38 cellular contexts compared by ENCODE assay signal in the genomic region with DNA sequence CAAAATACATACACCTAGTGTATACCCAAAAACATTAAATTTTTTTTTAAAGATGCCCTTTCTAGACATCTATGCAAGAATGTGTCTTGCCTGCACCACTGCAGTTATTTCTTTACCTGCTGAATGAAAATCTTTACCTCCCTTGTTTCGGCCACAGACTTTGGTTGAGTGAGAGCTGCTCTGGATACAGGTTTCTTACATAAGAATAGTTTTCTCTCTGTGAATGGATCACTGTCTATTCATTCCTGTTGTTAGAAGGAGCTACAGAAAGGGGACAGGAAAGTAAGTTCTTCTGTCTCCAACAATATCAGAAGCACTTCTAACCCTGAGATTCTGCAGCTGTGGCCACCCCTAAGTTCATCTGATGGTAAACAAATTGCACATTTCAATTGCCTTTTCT.
"Had no signal": no experiment of that assay in that cellular context is flagged by ENCODE, and none has a peak within 500 bp of the region (broad histone marks: within the 10 kb centered on the region; RNA-seq: fewer than 3 reads in every experiment).

No MANE protein-coding gene starts in this region.

- H3K36me3 ChIP-seq: cardiac muscle cell had no signal

- H3K27me3 Mint-ChIP-seq: activated CD4-positive, alpha-beta T cell treated with anti-CD3 and anti-CD28 coated beads for 36 hours; activated CD4-positive, alpha-beta T cell treated with anti-CD3 and anti-CD28 coated beads, Interleukin-2, amount 10 ng/mL, durations not matched to agents 7 days and 5 days; activated naive CD8-positive, alpha-beta T cell; activated naive CD8-positive, alpha-beta T cell treated with anti-CD3 and anti-CD28 coated beads, Interleukin-2, amount 10 ng/mL, durations not matched to agents 7 days and 5 days; activated naive CD8-positive, alpha-beta T cell treated with anti-CD3 and anti-CD28 coated beads, Interleukin-2, amount 50 U/mL, for 24 hours; central memory CD8-positive, alpha-beta T cell had no signal

- H3K9me3 Mint-ChIP-seq: activated CD4-positive, alpha-beta memory T cell treated with anti-CD3 and anti-CD28 coated beads, Interleukin-2, amount 10 ng/mL, durations not matched to agents 7 days and 5 days; activated CD4-positive, alpha-beta T cell treated with anti-CD3 and anti-CD28 coated beads, Interleukin-2, amount 10 ng/mL, durations not matched to agents 7 days and 5 days; activated naive CD4-positive, alpha-beta T cell treated with anti-CD3 and anti-CD28 coated beads, Interleukin-2, amount 10 ng/mL, durations not matched to agents 7 days and 5 days; activated naive CD4-positive, alpha-beta T cell treated with anti-CD3 and anti-CD28 coated beads, Interleukin-2, amount 50 U/mL, for 24 hours; activated naive CD8-positive, alpha-beta T cell treated with anti-CD3 and anti-CD28 coated beads, Interleukin-2, amount 10 ng/mL, durations not matched to agents 7 days and 5 days; activated naive CD8-positive, alpha-beta T cell treated with anti-CD3 and anti-CD28 coated beads, Interleukin-2, amount 50 U/mL, for 24 hours; activated T-cell treated with anti-CD3 and anti-CD28 coated beads, Interleukin-2, amount 50 U/mL, for 24 hours; activated T-helper 2 cell treated with anti-CD3 and anti-CD28 coated beads, Interferon-gamma antibody, Interleukin-2, Interleukin-4, amounts not matched to agents 10 μg/mL and 5 μg/mL and 100 μg/mL, durations not matched to agents 14 hours and 24 hours and 36 hours; brain; central memory CD8-positive, alpha-beta T cell; T-helper 1 cell treated with Interleukin-12 subunit alpha and Interleukin-12 subunit beta and Interleukin-4 antibody, amounts not matched to agents 30 μg/mL and 1 μg/mL, for 36 hours; T-helper 2 cell treated with Interferon-gamma antibody and Interleukin-4, amounts not matched to agents 5 μg/mL and 100 μg/mL, for 36 hours had no signal

- H3K27me3 ChIP-seq: ascending aorta, cardiac muscle cell had no signal

- H3K9me3 ChIP-seq: ascending aorta had no signal

- H3K4me3 Mint-ChIP-seq: activated CD4-positive, alpha-beta memory T cell treated with anti-CD3 and anti-CD28 coated beads, Interleukin-2, amount 10 ng/mL, durations not matched to agents 7 days and 5 days; activated CD4-positive, alpha-beta T cell treated with anti-CD3 and anti-CD28 coated beads for 36 hours; activated CD4-positive, alpha-beta T cell treated with anti-CD3 and anti-CD28 coated beads, Interleukin-2, amount 10 ng/mL, durations not matched to agents 7 days and 5 days; activated CD8-positive, alpha-beta memory T cell treated with anti-CD3 and anti-CD28 coated beads, Interleukin-2, amount 10 ng/mL, durations not matched to agents 7 days and 5 days; activated CD8-positive, alpha-beta T cell treated with anti-CD3 and anti-CD28 coated beads, Interleukin-2, amount 10 ng/mL, durations not matched to agents 7 days and 5 days; activated naive CD4-positive, alpha-beta T cell treated with anti-CD3 and anti-CD28 coated beads, Interleukin-2, amount 10 ng/mL, durations not matched to agents 7 days and 5 days; activated naive CD4-positive, alpha-beta T cell treated with anti-CD3 and anti-CD28 coated beads, Interleukin-2, amount 50 U/mL, for 24 hours; activated naive CD8-positive, alpha-beta T cell; activated naive CD8-positive, alpha-beta T cell treated with anti-CD3 and anti-CD28 coated beads, Interleukin-2, amount 10 ng/mL, durations not matched to agents 7 days and 5 days; activated naive CD8-positive, alpha-beta T cell treated with anti-CD3 and anti-CD28 coated beads, Interleukin-2, amount 50 U/mL, for 24 hours; activated T-cell treated with anti-CD3 and anti-CD28 coated beads, Interleukin-2, amount 50 U/mL, for 24 hours; brain; central memory CD8-positive, alpha-beta T cell; T-helper 1 cell treated with Interleukin-12 subunit alpha and Interleukin-12 subunit beta and Interleukin-4 antibody, amounts not matched to agents 30 μg/mL and 1 μg/mL, for 36 hours; T-helper 2 cell treated with Interferon-gamma antibody and Interleukin-4, amounts not matched to agents 5 μg/mL and 100 μg/mL, for 36 hours had no signal

- FAIRE-seq: bronchial epithelial cell, TTC549 had no signal

- H3K4me1 ChIP-seq: ascending aorta had no signal

- ATAC-seq: activated CD4-positive, alpha-beta T cell treated with anti-CD3 and anti-CD28 coated beads for 36 hours; activated CD4-positive, CD25-positive, alpha-beta regulatory T cell treated with anti-CD3 and anti-CD28 coated beads, Interleukin-2, amount 50 U/mL, for 24 hours; activated CD8-positive, alpha-beta memory T cell treated with anti-CD3 and anti-CD28 coated beads, Interleukin-2, amount 10 ng/mL, durations not matched to agents 7 days and 5 days; activated CD8-positive, alpha-beta T cell treated with anti-CD3 and anti-CD28 coated beads, Interleukin-2, amount 10 ng/mL, durations not matched to agents 7 days and 5 days; activated naive CD8-positive, alpha-beta T cell treated with anti-CD3 and anti-CD28 coated beads, Interleukin-2, amount 50 U/mL, for 24 hours had no signal

- H3K36me3 Mint-ChIP-seq: activated naive CD4-positive, alpha-beta T cell treated with anti-CD3 and anti-CD28 coated beads, Interleukin-2, amount 10 ng/mL, durations not matched to agents 7 days and 5 days; activated naive CD4-positive, alpha-beta T cell treated with anti-CD3 and anti-CD28 coated beads, Interleukin-2, amount 50 U/mL, for 24 hours; activated naive CD8-positive, alpha-beta T cell had no signal

- DNase-seq: activated CD4-positive, alpha-beta memory T cell treated with anti-CD3 and anti-CD28 coated beads, Interleukin-2, amount 10 ng/mL, durations not matched to agents 7 days and 5 days; activated CD4-positive, alpha-beta T cell treated with anti-CD3 and anti-CD28 coated beads for 1 hour; activated CD4-positive, alpha-beta T cell treated with anti-CD3 and anti-CD28 coated beads for 36 hours; activated CD4-positive, alpha-beta T cell treated with anti-CD3 and anti-CD28 coated beads for 48 hours; activated CD4-positive, alpha-beta T cell treated with anti-CD3 and anti-CD28 coated beads, Interleukin-2, amount 10 ng/mL, durations not matched to agents 7 days and 5 days; activated CD4-positive, alpha-beta T cell treated with anti-CD3 and anti-CD28 coated beads, Interleukin-2, amount 50 U/mL, for 48 hours; activated CD4-positive, CD25-positive, alpha-beta regulatory T cell; activated CD8-positive, alpha-beta memory T cell treated with anti-CD3 and anti-CD28 coated beads for 24 hours; activated CD8-positive, alpha-beta memory T cell treated with anti-CD3 and anti-CD28 coated beads, Interleukin-2, amount 10 ng/mL, durations not matched to agents 7 days and 5 days; activated CD8-positive, alpha-beta memory T cell treated with anti-CD3 and anti-CD28 coated beads, Interleukin-2, amount 50 U/mL, for 48 hours; activated CD8-positive, alpha-beta T cell treated with anti-CD3 and anti-CD28 coated beads, Interleukin-2, amount 10 ng/mL, durations not matched to agents 7 days and 5 days; activated effector memory CD4-positive, alpha-beta T cell treated with Interleukin-2 at 50 U/mL for 16 hours; activated gamma-delta T cell; activated naive CD4-positive, alpha-beta T cell treated with anti-CD3 and anti-CD28 coated beads, Interleukin-2, amount 10 ng/mL, durations not matched to agents 7 days and 5 days; activated naive CD4-positive, alpha-beta T cell treated with Interleukin-2 at 50 U/mL for 16 hours; activated naive CD8-positive, alpha-beta T cell treated with anti-CD3 and anti-CD28 coated beads, Interleukin-2, amount 10 ng/mL, durations not matched to agents 7 days and 5 days; activated naive CD8-positive, alpha-beta T cell treated with anti-CD3 and anti-CD28 coated beads, Interleukin-2, amount 50 U/mL, for 24 hours; activated T-cell treated with anti-CD3 and anti-CD28 coated beads, Interleukin-2, amount 50 U/mL, for 24 hours; activated T-cell treated with anti-CD3 and anti-CD28 coated beads, Interleukin-2, amount 50 U/mL, for 48 hours; amygdala; anterior cingulate cortex; caudate nucleus; cerebellar nuclear complex; T-helper 2 cell; T-helper 9 cell had no signal

- H3K27ac Mint-ChIP-seq: activated CD4-positive, alpha-beta memory T cell treated with anti-CD3 and anti-CD28 coated beads, Interleukin-2, amount 10 ng/mL, durations not matched to agents 7 days and 5 days; activated CD4-positive, alpha-beta T cell treated with anti-CD3 and anti-CD28 coated beads for 36 hours; activated CD4-positive, alpha-beta T cell treated with anti-CD3 and anti-CD28 coated beads, Interleukin-2, amount 10 ng/mL, durations not matched to agents 7 days and 5 days; activated CD8-positive, alpha-beta memory T cell treated with anti-CD3 and anti-CD28 coated beads, Interleukin-2, amount 10 ng/mL, durations not matched to agents 7 days and 5 days; activated CD8-positive, alpha-beta T cell treated with anti-CD3 and anti-CD28 coated beads, Interleukin-2, amount 10 ng/mL, durations not matched to agents 7 days and 5 days; activated naive CD4-positive, alpha-beta T cell treated with anti-CD3 and anti-CD28 coated beads, Interleukin-2, amount 10 ng/mL, durations not matched to agents 7 days and 5 days; activated naive CD4-positive, alpha-beta T cell treated with anti-CD3 and anti-CD28 coated beads, Interleukin-2, amount 50 U/mL, for 24 hours; activated naive CD8-positive, alpha-beta T cell; activated naive CD8-positive, alpha-beta T cell treated with anti-CD3 and anti-CD28 coated beads, Interleukin-2, amount 10 ng/mL, durations not matched to agents 7 days and 5 days; activated naive CD8-positive, alpha-beta T cell treated with anti-CD3 and anti-CD28 coated beads, Interleukin-2, amount 50 U/mL, for 24 hours; activated T-cell treated with anti-CD3 and anti-CD28 coated beads, Interleukin-2, amount 50 U/mL, for 24 hours; activated T-helper 2 cell treated with anti-CD3 and anti-CD28 coated beads, Interferon-gamma antibody, Interleukin-2, Interleukin-4, amounts not matched to agents 10 μg/mL and 5 μg/mL and 100 μg/mL, durations not matched to agents 14 hours and 24 hours and 36 hours; brain; T-helper 1 cell treated with Interleukin-12 subunit alpha and Interleukin-12 subunit beta and Interleukin-4 antibody, amounts not matched to agents 30 μg/mL and 1 μg/mL, for 36 hours; T-helper 2 cell treated with Interferon-gamma antibody and Interleukin-4, amounts not matched to agents 5 μg/mL and 100 μg/mL, for 36 hours had no signal

- H3K27ac ChIP-seq: ascending aorta, cardiac muscle cell, VCaP had no signal

- H3K4me1 Mint-ChIP-seq: activated naive CD4-positive, alpha-beta T cell treated with anti-CD3 and anti-CD28 coated beads, Interleukin-2, amount 50 U/mL, for 24 hours; activated naive CD8-positive, alpha-beta T cell treated with anti-CD3 and anti-CD28 coated beads, Interleukin-2, amount 10 ng/mL, durations not matched to agents 7 days and 5 days; central memory CD8-positive, alpha-beta T cell had no signal

- H3K4me3 ChIP-seq: ascending aorta, cardiac muscle cell had no signal
